6 cellular contexts compared by ENCODE assay signal in genomic region chr12:56721721-56722120, GRCh38. TPM values are rescaled to one million over a fixed set of nuclear protein-coding genes. Genes with fewer than 3 reads are reported as not detected.
DNase-seq lines count a peak whose midpoint lies in the region; ATAC-seq and TF ChIP-seq lines count a peak whose summit lies in the region.

No MANE protein-coding gene starts in this region.

- H3K4me3 Mint-ChIP-seq in HFFc6, result peak overlapping the region; percentile 100
- peak overlapping the region; percentile 98 for H3K4me3 Mint-ChIP-seq in activated naive CD8-positive, alpha-beta T cell treated with anti-CD3 and anti-CD28 coated beads, Interleukin-2, amount 50 U/mL, for 24 hours
- peak overlapping the region; percentile 99 for H3K4me3 Mint-ChIP-seq in nephron progenitor cell

- DNase-seq in HFFc6 (no peak), nephron progenitor cell (no peak), NCI-H524 treated with DMSO at 0.1 percent for 48 hours (lab: John Stamatoyannopoulos, UW) (no peak), NOMO-1 treated with dmso at 0.1 percent for 144 hours (lab: John Stamatoyannopoulos, UW; ENCODE audit: unreplicated experiment) (no peak)
- no peak for DNase-seq in activated naive CD8-positive, alpha-beta T cell treated with anti-CD3 and anti-CD28 coated beads, Interleukin-2, amount 50 U/mL, for 24 hours

- ATAC-seq in activated naive CD8-positive, alpha-beta T cell treated with anti-CD3 and anti-CD28 coated beads, Interleukin-2, amount 50 U/mL, for 24 hours, result no peak
- ATAC-seq in HG02571 (IDR thresholded peaks at IDR 0.05; ENCODE audit: unreplicated experiment), result no peak

- no peaks in the 10 kb centered on the region for H3K9me3 Mint-ChIP-seq in HFFc6
- H3K9me3 Mint-ChIP-seq in activated naive CD8-positive, alpha-beta T cell treated with anti-CD3 and anti-CD28 coated beads, Interleukin-2, amount 50 U/mL, for 24 hours, result no peaks in the 10 kb centered on the region
- H3K9me3 Mint-ChIP-seq in nephron progenitor cell, result no peaks in the 10 kb centered on the region

- H3K4me1 Mint-ChIP-seq in HFFc6 (ENCODE audit: low read depth) (peaks cover 67% of the 10 kb centered on the region), nephron progenitor cell (peaks cover 72% of the 10 kb centered on the region)
- H3K4me1 Mint-ChIP-seq in activated naive CD8-positive, alpha-beta T cell treated with anti-CD3 and anti-CD28 coated beads, Interleukin-2, amount 50 U/mL, for 24 hours, result peaks cover 68% of the 10 kb centered on the region

- peak overlapping the region; percentile 100 for H3K27ac Mint-ChIP-seq in HFFc6
- peak overlapping the region; percentile 99 for H3K27ac Mint-ChIP-seq in activated naive CD8-positive, alpha-beta T cell treated with anti-CD3 and anti-CD28 coated beads, Interleukin-2, amount 50 U/mL, for 24 hours
- peak overlapping the region; percentile 17 for H3K27ac Mint-ChIP-seq in nephron progenitor cell

- H3K36me3 Mint-ChIP-seq in HFFc6 (ENCODE audit: low read depth) (peaks cover 48% of the 10 kb centered on the region), nephron progenitor cell (ENCODE audit: low read depth) (peaks cover 47% of the 10 kb centered on the region)
- H3K36me3 Mint-ChIP-seq in activated naive CD8-positive, alpha-beta T cell treated with anti-CD3 and anti-CD28 coated beads, Interleukin-2, amount 50 U/mL, for 24 hours (ENCODE audit: low read depth), result peaks cover 74% of the 10 kb centered on the region

- TF ChIP-seq CTCF in HFFc6 (IDR thresholded peaks at IDR 0.05), result no peak
- TF ChIP-seq CTCF in nephron progenitor cell (IDR thresholded peaks at IDR 0.05), result no peak

- peaks cover 9% of the 10 kb centered on the region for H3K27me3 Mint-ChIP-seq in HFFc6 (ENCODE audit: insufficient read depth)
- H3K27me3 Mint-ChIP-seq in activated naive CD8-positive, alpha-beta T cell treated with anti-CD3 and anti-CD28 coated beads, Interleukin-2, amount 50 U/mL, for 24 hours, result no peaks in the 10 kb centered on the region
- H3K27me3 Mint-ChIP-seq in nephron progenitor cell (ENCODE audit: low read depth, poor library complexity), result peaks cover 4% of the 10 kb centered on the region

RNA-seq across cellular contexts. Expression of gene NACA, which starts 3.4 kb away (rescaled TPM):
- 100 to 1,000 TPM; 716 to 840 (median 802) TPM for total RNA-seq in HFFc6 (2021; fragmentation: NEBNext Ultra II Directional; extraction: Animal tissue kit (Norgen Biotek cat#: 25700))

RNA-seq across cellular contexts. Expression of gene PRIM1, which starts 30.4 kb away (rescaled TPM):
- 10 to 100 TPM in 4 of 6 experiments, 1 to 10 TPM in 2; 5.8 to 13.1 (median 10.7) TPM for total RNA-seq in HFFc6 (2021; fragmentation: NEBNext Ultra II Directional; extraction: Animal tissue kit (Norgen Biotek cat#: 25700))

RNA-seq across cellular contexts. Expression of gene PTGES3, which starts 33.6 kb away (rescaled TPM):
- 100 to 1,000 TPM; 177 to 229 (median 216) TPM for total RNA-seq in HFFc6 (2021; fragmentation: NEBNext Ultra II Directional; extraction: Animal tissue kit (Norgen Biotek cat#: 25700))

RNA-seq across cellular contexts. Expression of gene HSD17B6, which starts 41.4 kb away (rescaled TPM):
- total RNA-seq in HFFc6 (2021; fragmentation: NEBNext Ultra II Directional; extraction: Animal tissue kit (Norgen Biotek cat#: 25700)), result 1 to 10 TPM in 5 of 6 experiments, under 1 TPM in 1; 0.88 to 3.2 (median 1.6) TPM

Comparison
In these comparisons a context has a peak if more than half of its experiments do, and no peak if none do; other contexts are left out.
1. H3K27ac Mint-ChIP-seq: peak in every context shown above with its lines; median percentile 100 in HFFc6; 99 in activated naive CD8-positive, alpha-beta T cell treated with anti-CD3 and anti-CD28 coated beads, Interleukin-2, amount 50 U/mL, for 24 hours; 17 in nephron progenitor cell.